24 cellular contexts compared by ENCODE assay signal in genomic region chr2:151959203-151959602, GRCh38.
"Had no signal": no experiment of that assay in that cellular context is flagged by ENCODE, and none has a peak within 500 bp of the region (broad histone marks: within the 10 kb centered on the region; RNA-seq: fewer than 3 reads in every experiment).

No MANE protein-coding gene starts in this region.

- H3K36me3 ChIP-seq: brain microvascular endothelial cell had no signal

- H3K9me3 Mint-ChIP-seq: activated naive CD4-positive, alpha-beta T cell treated with anti-CD3 and anti-CD28 coated beads, Interleukin-2, amount 50 U/mL, for 72 hours; activated naive CD8-positive, alpha-beta T cell treated with anti-CD3 and anti-CD28 coated beads, Interleukin-2, amount 50 U/mL, for 24 hours; activated T-cell treated with anti-CD3 and anti-CD28 coated beads, Interleukin-2, amount 50 U/mL, for 4 hours; IgD-negative memory B cell had no signal

- ATAC-seq: activated CD4-positive, CD25-positive, alpha-beta regulatory T cell treated with anti-CD3 and anti-CD28 coated beads, Interleukin-2, amount 50 U/mL, for 24 hours; activated CD8-positive, alpha-beta memory T cell treated with anti-CD3 and anti-CD28 coated beads, Interleukin-2, amount 10 ng/mL, durations not matched to agents 7 days and 5 days; activated naive CD4-positive, alpha-beta T cell treated with anti-CD3 and anti-CD28 coated beads, Interleukin-2, amount 50 U/mL, for 72 hours; activated naive CD8-positive, alpha-beta T cell treated with anti-CD3 and anti-CD28 coated beads, Interleukin-2, amount 50 U/mL, for 24 hours; activated T-cell treated with anti-CD3 and anti-CD28 coated beads, Interleukin-2, amount 50 U/mL, for 4 hours; Right ventricle myocardium inferior had no signal

- H3K27me3 ChIP-seq: brain microvascular endothelial cell had no signal

- H3K36me3 Mint-ChIP-seq: activated CD8-positive, alpha-beta memory T cell treated with anti-CD3 and anti-CD28 coated beads, Interleukin-2, amount 10 ng/mL, durations not matched to agents 7 days and 5 days; activated naive CD4-positive, alpha-beta T cell treated with anti-CD3 and anti-CD28 coated beads, Interleukin-2, amount 50 U/mL, for 72 hours had no signal

- H3K27ac Mint-ChIP-seq: activated CD8-positive, alpha-beta memory T cell treated with anti-CD3 and anti-CD28 coated beads, Interleukin-2, amount 10 ng/mL, durations not matched to agents 7 days and 5 days; activated naive CD4-positive, alpha-beta T cell treated with anti-CD3 and anti-CD28 coated beads, Interleukin-2, amount 50 U/mL, for 72 hours; activated naive CD8-positive, alpha-beta T cell treated with anti-CD3 and anti-CD28 coated beads, Interleukin-2, amount 50 U/mL, for 24 hours; IgD-negative memory B cell had no signal

- H3K4me1 Mint-ChIP-seq: activated CD8-positive, alpha-beta memory T cell treated with anti-CD3 and anti-CD28 coated beads, Interleukin-2, amount 10 ng/mL, durations not matched to agents 7 days and 5 days; activated naive CD8-positive, alpha-beta T cell treated with anti-CD3 and anti-CD28 coated beads, Interleukin-2, amount 50 U/mL, for 24 hours had no signal

- H3K4me3 ChIP-seq: SK-N-MC had no signal

- DNase-seq: activated CD4-positive, alpha-beta T cell treated with anti-CD3 and anti-CD28 coated beads for 4 hours; activated CD8-positive, alpha-beta memory T cell treated with anti-CD3 and anti-CD28 coated beads, Interleukin-2, amount 10 ng/mL, durations not matched to agents 7 days and 5 days; activated effector memory CD4-positive, alpha-beta T cell treated with anti-CD3 and anti-CD28 coated beads, Interleukin-2, amount 50 U/mL, for 16 hours; activated naive CD4-positive, alpha-beta T cell treated with Interleukin-2 at 50 U/mL for 16 hours; activated naive CD8-positive, alpha-beta T cell treated with anti-CD3 and anti-CD28 coated beads, Interleukin-2, amount 50 U/mL, for 24 hours; activated T-cell treated with anti-CD3 and anti-CD28 coated beads, Interleukin-2, amount 50 U/mL, for 4 hours; amniotic stem cell; brain microvascular endothelial cell; KG1; NCI-H1092; NCI-H1417 treated with DMSO at 0.1 percent for 48 hours; NCI-H1694; NCI-H2029; NCI-H345; NCI-H510A; NCI-H526 treated with DMSO at 0.1 percent for 48 hours; NCI-H82; RPMI8226; T-helper 1 cell had no signal

- H3K27ac ChIP-seq: brain microvascular endothelial cell, SK-N-MC had no signal

- H3K4me3 Mint-ChIP-seq: activated CD8-positive, alpha-beta memory T cell treated with anti-CD3 and anti-CD28 coated beads, Interleukin-2, amount 10 ng/mL, durations not matched to agents 7 days and 5 days; activated naive CD8-positive, alpha-beta T cell treated with anti-CD3 and anti-CD28 coated beads, Interleukin-2, amount 50 U/mL, for 24 hours; activated T-cell treated with anti-CD3 and anti-CD28 coated beads, Interleukin-2, amount 50 U/mL, for 4 hours had no signal
